8 cellular contexts compared by ENCODE assay signal in the genomic region with DNA sequence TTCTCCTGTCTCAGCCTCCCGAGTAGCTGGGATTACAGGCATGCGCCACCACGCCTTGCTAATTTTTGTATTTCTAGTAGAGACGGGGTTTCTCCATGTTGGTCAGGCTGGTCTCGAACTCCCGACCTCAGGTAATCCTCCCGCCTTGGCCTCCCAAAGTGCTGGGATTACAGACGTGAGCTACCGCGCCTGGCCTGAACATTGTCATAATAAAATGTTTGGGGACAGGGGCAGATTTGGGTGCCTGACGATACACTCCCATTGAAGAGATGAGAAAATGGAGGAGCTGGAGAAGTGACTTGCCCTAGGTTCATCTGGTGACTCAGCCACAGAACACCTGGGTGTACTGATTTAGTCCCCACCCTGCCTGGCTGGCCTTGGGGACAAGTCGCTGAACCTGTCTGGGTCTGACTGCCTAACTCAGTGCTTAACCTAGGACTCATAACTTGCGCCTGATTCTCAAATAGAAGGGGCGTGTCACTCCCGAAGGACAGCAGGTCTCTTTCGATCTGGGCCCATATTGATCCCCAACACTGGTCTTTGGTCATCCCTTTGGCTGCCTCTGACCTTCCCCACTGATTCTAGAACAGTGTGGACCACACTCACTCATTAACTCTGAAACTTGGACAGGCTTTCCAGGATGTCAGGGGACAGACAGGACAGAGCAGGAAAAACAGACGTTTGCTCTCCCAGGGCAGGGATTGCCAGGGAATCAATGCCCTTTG. TPM values are rescaled to one million over a fixed set of nuclear protein-coding genes. Genes with fewer than 3 reads are reported as not detected.
A peak's percentile ranks its signal among the peaks of the same experiment; 100 is the strongest.
DNase-seq lines count a peak whose midpoint lies in the region; ATAC-seq and TF ChIP-seq lines count a peak whose summit lies in the region.

No MANE protein-coding gene starts in this region.

- H3K4me3 Mint-ChIP-seq in activated CD4-positive, alpha-beta T cell treated with anti-CD3 and anti-CD28 coated beads, Interleukin-2, amount 10 ng/mL, durations not matched to agents 24 days and 14 days: peak overlapping the region; percentile 91
- peak overlapping the region; percentile 87 for H3K4me3 Mint-ChIP-seq in activated naive CD8-positive, alpha-beta T cell treated with anti-CD3 and anti-CD28 coated beads for 36 hours

- peaks cover 3% of the 10 kb centered on the region for H3K27me3 Mint-ChIP-seq in activated CD4-positive, alpha-beta T cell treated with anti-CD3 and anti-CD28 coated beads, Interleukin-2, amount 10 ng/mL, durations not matched to agents 24 days and 14 days
- H3K27me3 Mint-ChIP-seq in activated naive CD8-positive, alpha-beta T cell treated with anti-CD3 and anti-CD28 coated beads for 36 hours: peaks cover 3% of the 10 kb centered on the region

- H3K4me1 ChIP-seq in suprapubic skin: peaks cover 28% of the 10 kb centered on the region

- H3K36me3 ChIP-seq in suprapubic skin: no peaks in the 10 kb centered on the region

- DNase-seq in activated CD4-positive, alpha-beta T cell treated with anti-CD3 and anti-CD28 coated beads, Interleukin-2, amount 10 ng/mL, durations not matched to agents 24 days and 14 days: peak; percentile 66
- DNase-seq in activated CD4-positive, alpha-beta T cell treated with anti-CD3 and anti-CD28 coated beads for 1 hour: no peak
- DNase-seq in activated naive CD8-positive, alpha-beta T cell treated with anti-CD3 and anti-CD28 coated beads for 36 hours: no peak
- DNase-seq in left colon (peak; percentile 67 to 88), suprapubic skin (ENCODE audit: low spot score in 2 of 2) (no peak), GM19240 (ENCODE audit: insufficient read length, low spot score) (no peak), activated gamma-delta T cell (lab: John Stamatoyannopoulos, UW) (no peak)

- TF ChIP-seq EP300 in suprapubic skin (IDR thresholded peaks at IDR 0.05): no peak

- intact Hi-C loops in activated CD4-positive, alpha-beta T cell treated with anti-CD3 and anti-CD28 coated beads, Interleukin-2, amount 10 ng/mL, durations not matched to agents 24 days and 14 days (cut with micrococcal nuclease): loop anchor here (2.0 to 10.0 kb wide), 4 partner anchors 87 to 327 kb away; a partner anchor contains a TSS
- intact Hi-C loops in left colon (cut with DNase I, micrococcal nuclease): no loop called here

- H3K4me1 Mint-ChIP-seq in activated CD4-positive, alpha-beta T cell treated with anti-CD3 and anti-CD28 coated beads, Interleukin-2, amount 10 ng/mL, durations not matched to agents 24 days and 14 days: peaks cover 26% of the 10 kb centered on the region
- H3K4me1 Mint-ChIP-seq in activated naive CD8-positive, alpha-beta T cell treated with anti-CD3 and anti-CD28 coated beads for 36 hours: peaks cover 22% of the 10 kb centered on the region

- no peaks in the 10 kb centered on the region for H3K36me3 Mint-ChIP-seq in activated CD4-positive, alpha-beta T cell treated with anti-CD3 and anti-CD28 coated beads, Interleukin-2, amount 10 ng/mL, durations not matched to agents 24 days and 14 days (ENCODE audit: low read depth)
- H3K36me3 Mint-ChIP-seq in activated naive CD8-positive, alpha-beta T cell treated with anti-CD3 and anti-CD28 coated beads for 36 hours: no peaks in the 10 kb centered on the region

- no peaks in the 10 kb centered on the region for H3K9me3 ChIP-seq in suprapubic skin

- TF ChIP-seq POLR2A in suprapubic skin (IDR thresholded peaks at IDR 0.05): no peak

- WGBS in suprapubic skin: 60% methylated on average over 17 of the region's 17 CpGs

- H3K4me3 ChIP-seq in suprapubic skin: peak overlapping the region; percentile 58

- peak overlapping the region; percentile 88 for H3K27ac Mint-ChIP-seq in activated CD4-positive, alpha-beta T cell treated with anti-CD3 and anti-CD28 coated beads, Interleukin-2, amount 10 ng/mL, durations not matched to agents 24 days and 14 days
- peak overlapping the region; percentile 90 for H3K27ac Mint-ChIP-seq in activated naive CD8-positive, alpha-beta T cell treated with anti-CD3 and anti-CD28 coated beads for 36 hours

- H3K27me3 ChIP-seq in suprapubic skin: no peaks in the 10 kb centered on the region

- ATAC-seq in left colon (peak; percentile 68), GM19395 (IDR thresholded peaks at IDR 0.05; ENCODE audit: unreplicated experiment) (no peak)

- TF ChIP-seq CTCF in suprapubic skin (IDR thresholded peaks at IDR 0.05): no peak

- H3K9me3 Mint-ChIP-seq in activated CD4-positive, alpha-beta T cell treated with anti-CD3 and anti-CD28 coated beads, Interleukin-2, amount 10 ng/mL, durations not matched to agents 24 days and 14 days: no peaks in the 10 kb centered on the region
- H3K9me3 Mint-ChIP-seq in activated naive CD8-positive, alpha-beta T cell treated with anti-CD3 and anti-CD28 coated beads for 36 hours: no peaks in the 10 kb centered on the region

- peak overlapping the region; percentile 90 for H3K27ac ChIP-seq in suprapubic skin

RNA-seq across cellular contexts. Expression of a gene that starts 7.6 kb away (rescaled TPM):
- 10.5 and 11.9 TPM in 2 replicates for total RNA-seq in activated CD4-positive, alpha-beta T cell treated with anti-CD3 and anti-CD28 coated beads, Interleukin-2, amount 10 ng/mL, durations not matched to agents 24 days and 14 days
- total RNA-seq in activated naive CD8-positive, alpha-beta T cell treated with anti-CD3 and anti-CD28 coated beads for 36 hours: 10 to 100 TPM in 1 of 2 experiments, 1 to 10 TPM in 1; 8.9 to 10.2 TPM
- 10 to 100 TPM; 14.9 to 16.8 TPM for total RNA-seq in left colon
- 10 to 100 TPM; 10.7 to 33.6 (median 22.9) TPM for total RNA-seq in suprapubic skin

RNA-seq across cellular contexts. Expression of a gene that starts 28.4 kb away (rescaled TPM):
- not detected in 2 replicates for total RNA-seq in activated CD4-positive, alpha-beta T cell treated with anti-CD3 and anti-CD28 coated beads, Interleukin-2, amount 10 ng/mL, durations not matched to agents 24 days and 14 days
- under 1 TPM; 0.19 to 0.22 TPM for total RNA-seq in activated naive CD8-positive, alpha-beta T cell treated with anti-CD3 and anti-CD28 coated beads for 36 hours
- under 1 TPM in 1 of 2 donors, not detected in 1; 0.11 TPM for total RNA-seq in left colon
- total RNA-seq in suprapubic skin: under 1 TPM in 3 of 4 donors, not detected in 1; 0.49 to 0.80 (median 0.51) TPM

Comparison
In these comparisons a context has a peak if more than half of its experiments do, and no peak if none do; other contexts are left out.
1. DNase-seq: peak in activated CD4-positive, alpha-beta T cell treated with anti-CD3 and anti-CD28 coated beads, Interleukin-2, amount 10 ng/mL, durations not matched to agents 24 days and 14 days (single experiment) and left colon (2 of 2); none in activated CD4-positive, alpha-beta T cell treated with anti-CD3 and anti-CD28 coated beads for 1 hour (single experiment), activated naive CD8-positive, alpha-beta T cell treated with anti-CD3 and anti-CD28 coated beads for 36 hours (single experiment), suprapubic skin (0 of 2), GM19240 (single experiment) and activated gamma-delta T cell (single experiment).